ENCODE assay signal across 18 cellular contexts in genomic region chr4:61431131-61431530, GRCh38.
"Had no signal": no experiment of that assay in that cellular context is flagged by ENCODE, and none has a peak within 500 bp of the region (broad histone marks: within the 10 kb centered on the region; RNA-seq: fewer than 3 reads in every experiment).

No MANE protein-coding gene starts in this region.

- DNase-seq: KBM-7; MV-4-11; NCI-H1048; NCI-H1105; NCI-H1417; NCI-H146; NCI-H1694 treated with DMSO at 0.1 percent for 48 hours; NCI-H1930; NCI-H2081; NCI-H2227 treated with DMSO at 0.1 percent for 48 hours; NCI-H526; NK-92 treated with Interleukin-12 subunit alpha and Interleukin-12 subunit beta, amount 100 ng/mL, for 24 hours; PC-3; T-helper 1 cell; T-helper 17 cell had no signal

- H3K4me1 Mint-ChIP-seq: T-helper 17 cell had no signal

- H3K27me3 Mint-ChIP-seq: T-helper 17 cell had no signal

- H3K27ac Mint-ChIP-seq: T-helper 17 cell had no signal

- H3K27ac ChIP-seq: RWPE1 had no signal

- ATAC-seq: Panc1, PC-3, SK-N-SH treated with all-trans-retinoic acid at 6 μM for 48 hours, T-helper 17 cell had no signal

- H3K4me3 Mint-ChIP-seq: T-helper 17 cell had no signal
